Comparison of ENCODE assay signal across 12 cellular contexts in the genomic region with DNA sequence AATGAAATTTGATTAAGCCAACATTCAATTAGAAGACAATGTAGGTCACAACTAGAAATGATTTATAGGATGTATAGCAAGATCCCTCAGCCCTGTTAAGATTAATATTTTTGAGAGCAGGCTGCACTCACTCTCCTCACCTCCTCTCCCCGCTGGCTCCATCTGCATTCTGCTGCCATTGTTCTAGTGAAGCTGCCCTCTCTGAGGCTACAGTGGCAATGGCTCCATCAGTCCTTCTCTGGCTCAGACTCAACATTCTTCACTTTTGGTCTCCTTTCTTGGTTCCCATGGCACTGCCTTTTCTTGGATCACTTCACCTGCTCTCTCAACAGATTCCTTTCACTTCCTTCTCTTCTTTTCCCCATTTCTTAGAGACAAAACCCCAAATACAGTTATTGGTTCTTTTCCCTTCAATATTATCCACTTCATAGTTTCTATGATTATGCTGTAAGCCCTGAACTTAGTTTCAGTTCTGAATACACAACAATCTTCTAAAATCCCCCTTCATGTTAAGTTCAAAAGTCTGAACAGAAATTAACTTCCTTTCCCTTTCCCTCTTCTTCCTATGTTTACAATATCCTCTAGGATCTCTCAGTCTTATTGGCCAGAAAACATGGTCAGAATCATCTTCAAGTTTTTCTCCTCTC.
"Had no signal": no experiment of that assay in that cellular context is flagged by ENCODE, and none has a peak within 500 bp of the region (broad histone marks: within the 10 kb centered on the region; RNA-seq: fewer than 3 reads in every experiment).

No MANE protein-coding gene starts in this region.

- H3K4me3 Mint-ChIP-seq: activated CD4-positive, alpha-beta T cell treated with anti-CD3 and anti-CD28 coated beads, Interleukin-2, amount 10 ng/mL, durations not matched to agents 7 days and 5 days; central memory CD8-positive, alpha-beta T cell; effector memory CD8-positive, alpha-beta T cell; T-helper 1 cell treated with Interleukin-12 subunit alpha and Interleukin-12 subunit beta and Interleukin-4 antibody, amounts not matched to agents 30 μg/mL and 1 μg/mL, for 36 hours; WTC11 had no signal

- H3K36me3 ChIP-seq: adrenal gland, pancreas, tibial nerve had no signal

- H3K27me3 ChIP-seq: adrenal gland, pancreas, tibial nerve had no signal

- H3K4me1 Mint-ChIP-seq: activated CD4-positive, alpha-beta T cell treated with anti-CD3 and anti-CD28 coated beads, Interleukin-2, amount 10 ng/mL, durations not matched to agents 7 days and 5 days; central memory CD8-positive, alpha-beta T cell had no signal

- H3K9me3 Mint-ChIP-seq: activated CD4-positive, alpha-beta T cell treated with anti-CD3 and anti-CD28 coated beads, Interleukin-2, amount 10 ng/mL, durations not matched to agents 7 days and 5 days; central memory CD8-positive, alpha-beta T cell; effector memory CD8-positive, alpha-beta T cell; T-helper 1 cell treated with Interleukin-12 subunit alpha and Interleukin-12 subunit beta and Interleukin-4 antibody, amounts not matched to agents 30 μg/mL and 1 μg/mL, for 36 hours had no signal

- FAIRE-seq: pancreas had no signal

- DNase-seq: activated CD4-positive, alpha-beta T cell treated with anti-CD3 and anti-CD28 coated beads, Interleukin-2, amount 10 ng/mL, durations not matched to agents 7 days and 5 days; activated naive CD4-positive, alpha-beta T cell treated with anti-CD3 and anti-CD28 coated beads, Interleukin-2, amount 50 U/mL, for 16 hours; adrenal gland; cortex of kidney; effector memory CD8-positive, alpha-beta T cell; kidney glomerular epithelial cell; pancreas; stimulated activated CD4-positive, alpha-beta T cell treated with anti-CD3 and anti-CD28 coated beads, Interleukin-4, amount 100 ng/mL, for 1 hour had no signal

- H3K27ac ChIP-seq: adrenal gland, pancreas, tibial nerve had no signal

- H3K4me3 ChIP-seq: adrenal gland, pancreas, tibial nerve had no signal

- ATAC-seq: effector memory CD8-positive, alpha-beta T cell; WTC11 had no signal

- H3K27ac Mint-ChIP-seq: activated CD4-positive, alpha-beta T cell treated with anti-CD3 and anti-CD28 coated beads, Interleukin-2, amount 10 ng/mL, durations not matched to agents 7 days and 5 days; effector memory CD8-positive, alpha-beta T cell; T-helper 1 cell treated with Interleukin-12 subunit alpha and Interleukin-12 subunit beta and Interleukin-4 antibody, amounts not matched to agents 30 μg/mL and 1 μg/mL, for 36 hours; WTC11 had no signal

- H3K9me3 ChIP-seq: adrenal gland, pancreas, tibial nerve had no signal

- H3K36me3 Mint-ChIP-seq: WTC11 had no signal
